1 cellular context compared by ENCODE assay signal in the genomic region with DNA sequence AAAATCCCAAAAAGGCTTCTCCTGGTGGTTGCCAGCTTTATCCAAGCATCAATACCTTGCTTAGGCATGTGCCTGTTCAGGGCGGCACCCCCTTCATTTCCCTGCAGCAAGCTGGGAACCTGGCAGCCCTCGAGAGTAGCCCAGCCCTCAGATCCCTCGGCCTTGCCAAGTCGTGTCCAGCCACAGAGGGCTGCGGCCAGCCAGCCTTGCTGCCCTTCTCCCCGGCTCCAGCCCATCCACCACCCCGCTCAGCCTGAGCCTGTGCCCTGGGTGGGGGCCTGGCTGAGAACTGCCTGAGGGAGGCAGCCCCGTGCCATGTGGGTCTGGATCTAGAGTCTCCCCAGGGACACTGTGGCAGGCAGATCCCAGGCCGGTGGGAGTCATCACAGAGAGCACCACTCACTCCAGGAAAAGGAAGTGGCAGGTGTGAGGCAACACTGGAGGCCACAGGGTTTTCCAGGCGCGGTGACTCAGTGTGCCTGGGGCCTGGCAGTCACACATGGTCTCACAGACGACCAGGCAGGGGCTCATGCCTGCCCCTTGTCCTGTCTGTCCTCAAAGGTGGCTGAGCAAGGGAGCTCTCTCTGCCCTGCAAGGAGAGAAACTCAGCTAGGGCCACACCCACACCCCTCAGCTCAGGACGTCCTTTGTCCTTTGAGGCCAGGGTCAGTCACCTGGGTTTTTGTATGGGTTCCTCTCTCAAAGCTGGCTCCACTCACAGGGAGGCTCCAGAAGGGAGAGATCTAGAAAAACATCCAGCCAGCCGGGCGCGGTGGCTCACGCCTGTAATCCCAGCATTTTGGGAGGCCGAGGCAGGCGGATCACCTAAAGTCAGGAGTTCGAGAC.
A peak's percentile ranks its signal among the peaks of the same experiment; 100 is the strongest.
TF ChIP-seq lines count a peak whose summit lies in the region.

No MANE protein-coding gene starts in this region.

TF ChIP-seq in GM12878, 131 proteins besides CTCF, POLR2A, EP300 and RAD21:
- TF ChIP-seq, protein P1, sequence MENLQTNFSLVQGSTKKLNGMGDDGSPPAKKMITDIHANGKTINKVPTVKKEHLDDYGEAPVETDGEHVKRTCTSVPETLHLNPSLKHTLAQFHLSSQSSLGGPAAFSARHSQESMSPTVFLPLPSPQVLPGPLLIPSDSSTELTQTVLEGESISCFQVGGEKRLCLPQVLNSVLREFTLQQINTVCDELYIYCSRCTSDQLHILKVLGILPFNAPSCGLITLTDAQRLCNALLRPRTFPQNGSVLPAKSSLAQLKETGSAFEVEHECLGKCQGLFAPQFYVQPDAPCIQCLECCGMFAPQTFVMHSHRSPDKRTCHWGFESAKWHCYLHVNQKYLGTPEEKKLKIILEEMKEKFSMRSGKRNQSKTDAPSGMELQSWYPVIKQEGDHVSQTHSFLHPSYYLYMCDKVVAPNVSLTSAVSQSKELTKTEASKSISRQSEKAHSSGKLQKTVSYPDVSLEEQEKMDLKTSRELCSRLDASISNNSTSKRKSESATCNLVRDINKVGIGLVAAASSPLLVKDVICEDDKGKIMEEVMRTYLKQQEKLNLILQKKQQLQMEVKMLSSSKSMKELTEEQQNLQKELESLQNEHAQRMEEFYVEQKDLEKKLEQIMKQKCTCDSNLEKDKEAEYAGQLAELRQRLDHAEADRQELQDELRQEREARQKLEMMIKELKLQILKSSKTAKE (IDR thresholded peaks at IDR 0.05; ENCODE audit: low read depth, poor library complexity, severe bottlenecking) = no peak
- TF ChIP-seq LARP7 (IDR thresholded peaks at IDR 0.05) = 0 out of 2 replicates have a peak, but pooled peaks have one; percentile 8
- peak; percentile 27; the same call in 1 of the 3 replicates for TF ChIP-seq POU2F2 (IDR thresholded peaks at IDR 0.05; ENCODE audit: borderline replicate concordance, low read depth, low read length)
- TF ChIP-seq IKZF1 (conservative IDR thresholded peaks at IDR 0.05) = peak; percentile 85
- TF ChIP-seq SMAD5 (IDR thresholded peaks at IDR 0.05; ENCODE audit: low read depth) = no peak
- TF ChIP-seq, protein P2, sequence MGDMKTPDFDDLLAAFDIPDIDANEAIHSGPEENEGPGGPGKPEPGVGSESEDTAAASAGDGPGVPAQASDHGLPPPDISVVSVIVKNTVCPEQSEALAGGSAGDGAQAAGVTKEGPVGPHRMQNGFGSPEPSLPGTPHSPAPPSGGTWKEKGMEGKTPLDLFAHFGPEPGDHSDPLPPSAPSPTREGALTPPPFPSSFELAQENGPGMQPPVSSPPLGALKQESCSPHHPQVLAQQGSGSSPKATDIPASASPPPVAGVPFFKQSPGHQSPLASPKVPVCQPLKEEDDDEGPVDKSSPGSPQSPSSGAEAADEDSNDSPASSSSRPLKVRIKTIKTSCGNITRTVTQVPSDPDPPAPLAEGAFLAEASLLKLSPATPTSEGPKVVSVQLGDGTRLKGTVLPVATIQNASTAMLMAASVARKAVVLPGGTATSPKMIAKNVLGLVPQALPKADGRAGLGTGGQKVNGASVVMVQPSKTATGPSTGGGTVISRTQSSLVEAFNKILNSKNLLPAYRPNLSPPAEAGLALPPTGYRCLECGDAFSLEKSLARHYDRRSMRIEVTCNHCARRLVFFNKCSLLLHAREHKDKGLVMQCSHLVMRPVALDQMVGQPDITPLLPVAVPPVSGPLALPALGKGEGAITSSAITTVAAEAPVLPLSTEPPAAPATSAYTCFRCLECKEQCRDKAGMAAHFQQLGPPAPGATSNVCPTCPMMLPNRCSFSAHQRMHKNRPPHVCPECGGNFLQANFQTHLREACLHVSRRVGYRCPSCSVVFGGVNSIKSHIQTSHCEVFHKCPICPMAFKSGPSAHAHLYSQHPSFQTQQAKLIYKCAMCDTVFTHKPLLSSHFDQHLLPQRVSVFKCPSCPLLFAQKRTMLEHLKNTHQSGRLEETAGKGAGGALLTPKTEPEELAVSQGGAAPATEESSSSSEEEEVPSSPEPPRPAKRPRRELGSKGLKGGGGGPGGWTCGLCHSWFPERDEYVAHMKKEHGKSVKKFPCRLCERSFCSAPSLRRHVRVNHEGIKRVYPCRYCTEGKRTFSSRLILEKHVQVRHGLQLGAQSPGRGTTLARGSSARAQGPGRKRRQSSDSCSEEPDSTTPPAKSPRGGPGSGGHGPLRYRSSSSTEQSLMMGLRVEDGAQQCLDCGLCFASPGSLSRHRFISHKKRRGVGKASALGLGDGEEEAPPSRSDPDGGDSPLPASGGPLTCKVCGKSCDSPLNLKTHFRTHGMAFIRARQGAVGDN (IDR thresholded peaks at IDR 0.05) = peak; percentile 72
- TF ChIP-seq, protein P3, sequence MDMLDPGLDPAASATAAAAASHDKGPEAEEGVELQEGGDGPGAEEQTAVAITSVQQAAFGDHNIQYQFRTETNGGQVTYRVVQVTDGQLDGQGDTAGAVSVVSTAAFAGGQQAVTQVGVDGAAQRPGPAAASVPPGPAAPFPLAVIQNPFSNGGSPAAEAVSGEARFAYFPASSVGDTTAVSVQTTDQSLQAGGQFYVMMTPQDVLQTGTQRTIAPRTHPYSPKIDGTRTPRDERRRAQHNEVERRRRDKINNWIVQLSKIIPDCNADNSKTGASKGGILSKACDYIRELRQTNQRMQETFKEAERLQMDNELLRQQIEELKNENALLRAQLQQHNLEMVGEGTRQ (IDR thresholded peaks at IDR 0.05; ENCODE audit: borderline replicate concordance, low read depth, low read length) = no peak
- TF ChIP-seq BHLHE40 (IDR thresholded peaks at IDR 0.05; ENCODE audit: borderline replicate concordance in 1 of 2, low read depth in 2 of 2, low read length in 1 of 2) = peak; percentile 15 to 48; a peak in 1 of 4 replicates
- no peak for TF ChIP-seq MTA2 (IDR thresholded peaks at IDR 0.05; ENCODE audit: low read depth)
- TF ChIP-seq RCOR1 (conservative IDR thresholded peaks at IDR 0.05; ENCODE audit: low read depth, low read length) = no peak
- TF ChIP-seq SUPT20H (IDR thresholded peaks at IDR 0.05; ENCODE audit: borderline replicate concordance, control insufficient read depth, low read depth, low read length) = no peak
- 0 out of 2 replicates have a peak, but pooled peaks have one; percentile 10 for TF ChIP-seq POLR2AphosphoS2 (IDR thresholded peaks at IDR 0.05; ENCODE audit: low read depth, low read length)
- TF ChIP-seq CBX3 (IDR thresholded peaks at IDR 0.05; ENCODE audit: borderline replicate concordance, low read depth) = no peak
- no peak for TF ChIP-seq STAT1 (conservative IDR thresholded peaks at IDR 0.05)
- TF ChIP-seq TCF12 (IDR thresholded peaks at IDR 0.05; ENCODE audit: low read depth, low read length) = peak; percentile 76
- peak; percentile 88 for TF ChIP-seq EED (IDR thresholded peaks at IDR 0.05; ENCODE audit: low read depth)
- TF ChIP-seq POLR2AphosphoS5 (IDR thresholded peaks at IDR 0.05; ENCODE audit: low read length) = peak; percentile 44; the same call in 1 of the 2 replicates
- TF ChIP-seq DPF2 (IDR thresholded peaks at IDR 0.05) = peak; percentile 64
- TF ChIP-seq PAX5 (IDR thresholded peaks at IDR 0.05; ENCODE audit: borderline replicate concordance, low read depth, low read length) = peak; percentile 78; the same call in 1 of the 2 replicates
- peak in 1 of 2 experiments; percentile 32; a peak in 1 of 4 replicates for TF ChIP-seq CEBPB (IDR thresholded peaks at IDR 0.05; ENCODE audit: borderline replicate concordance in 1 of 2, low read depth in 2 of 2, low read length in 2 of 2)
- TF ChIP-seq ETV6 (conservative IDR thresholded peaks at IDR 0.05 in 1 of 2, IDR thresholded peaks at IDR 0.05 in 1 of 2; ENCODE audit: borderline replicate concordance in 1 of 2, low read depth in 1 of 2) = peak in 1 of 2 experiments; percentile 25; a peak in 1 of 4 replicates
- TF ChIP-seq GATAD2B (conservative IDR thresholded peaks at IDR 0.05; ENCODE audit: low read depth) = peak; percentile 62; the same call in 1 of the 2 replicates
- TF ChIP-seq, protein P4, sequence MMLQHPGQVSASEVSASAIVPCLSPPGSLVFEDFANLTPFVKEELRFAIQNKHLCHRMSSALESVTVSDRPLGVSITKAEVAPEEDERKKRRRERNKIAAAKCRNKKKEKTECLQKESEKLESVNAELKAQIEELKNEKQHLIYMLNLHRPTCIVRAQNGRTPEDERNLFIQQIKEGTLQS (IDR thresholded peaks at IDR 0.05; ENCODE audit: borderline replicate concordance, extremely low read depth, low read depth, low read length) = no peak
- peak; percentile 65; the same call in 1 of the 2 replicates for TF ChIP-seq SPI1 (IDR thresholded peaks at IDR 0.05; ENCODE audit: borderline replicate concordance, insufficient read depth, low read depth, low read length)
- no peak for TF ChIP-seq HCFC1 (IDR thresholded peaks at IDR 0.05; ENCODE audit: low read length)
- TF ChIP-seq, protein P5, sequence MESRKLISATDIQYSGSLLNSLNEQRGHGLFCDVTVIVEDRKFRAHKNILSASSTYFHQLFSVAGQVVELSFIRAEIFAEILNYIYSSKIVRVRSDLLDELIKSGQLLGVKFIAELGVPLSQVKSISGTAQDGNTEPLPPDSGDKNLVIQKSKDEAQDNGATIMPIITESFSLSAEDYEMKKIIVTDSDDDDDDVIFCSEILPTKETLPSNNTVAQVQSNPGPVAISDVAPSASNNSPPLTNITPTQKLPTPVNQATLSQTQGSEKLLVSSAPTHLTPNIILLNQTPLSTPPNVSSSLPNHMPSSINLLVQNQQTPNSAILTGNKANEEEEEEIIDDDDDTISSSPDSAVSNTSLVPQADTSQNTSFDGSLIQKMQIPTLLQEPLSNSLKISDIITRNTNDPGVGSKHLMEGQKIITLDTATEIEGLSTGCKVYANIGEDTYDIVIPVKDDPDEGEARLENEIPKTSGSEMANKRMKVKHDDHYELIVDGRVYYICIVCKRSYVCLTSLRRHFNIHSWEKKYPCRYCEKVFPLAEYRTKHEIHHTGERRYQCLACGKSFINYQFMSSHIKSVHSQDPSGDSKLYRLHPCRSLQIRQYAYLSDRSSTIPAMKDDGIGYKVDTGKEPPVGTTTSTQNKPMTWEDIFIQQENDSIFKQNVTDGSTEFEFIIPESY (IDR thresholded peaks at IDR 0.05) = no peak
- TF ChIP-seq NBN (IDR thresholded peaks at IDR 0.05) = no peak
- TF ChIP-seq SREBF2 (IDR thresholded peaks at IDR 0.05; ENCODE audit: low read length) = no peak
- TF ChIP-seq, protein P6, sequence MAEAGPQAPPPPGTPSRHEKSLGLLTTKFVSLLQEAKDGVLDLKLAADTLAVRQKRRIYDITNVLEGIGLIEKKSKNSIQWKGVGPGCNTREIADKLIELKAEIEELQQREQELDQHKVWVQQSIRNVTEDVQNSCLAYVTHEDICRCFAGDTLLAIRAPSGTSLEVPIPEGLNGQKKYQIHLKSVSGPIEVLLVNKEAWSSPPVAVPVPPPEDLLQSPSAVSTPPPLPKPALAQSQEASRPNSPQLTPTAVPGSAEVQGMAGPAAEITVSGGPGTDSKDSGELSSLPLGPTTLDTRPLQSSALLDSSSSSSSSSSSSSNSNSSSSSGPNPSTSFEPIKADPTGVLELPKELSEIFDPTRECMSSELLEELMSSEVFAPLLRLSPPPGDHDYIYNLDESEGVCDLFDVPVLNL (IDR thresholded peaks at IDR 0.05; ENCODE audit: low read depth, low read length) = no peak
- TF ChIP-seq, protein P7, sequence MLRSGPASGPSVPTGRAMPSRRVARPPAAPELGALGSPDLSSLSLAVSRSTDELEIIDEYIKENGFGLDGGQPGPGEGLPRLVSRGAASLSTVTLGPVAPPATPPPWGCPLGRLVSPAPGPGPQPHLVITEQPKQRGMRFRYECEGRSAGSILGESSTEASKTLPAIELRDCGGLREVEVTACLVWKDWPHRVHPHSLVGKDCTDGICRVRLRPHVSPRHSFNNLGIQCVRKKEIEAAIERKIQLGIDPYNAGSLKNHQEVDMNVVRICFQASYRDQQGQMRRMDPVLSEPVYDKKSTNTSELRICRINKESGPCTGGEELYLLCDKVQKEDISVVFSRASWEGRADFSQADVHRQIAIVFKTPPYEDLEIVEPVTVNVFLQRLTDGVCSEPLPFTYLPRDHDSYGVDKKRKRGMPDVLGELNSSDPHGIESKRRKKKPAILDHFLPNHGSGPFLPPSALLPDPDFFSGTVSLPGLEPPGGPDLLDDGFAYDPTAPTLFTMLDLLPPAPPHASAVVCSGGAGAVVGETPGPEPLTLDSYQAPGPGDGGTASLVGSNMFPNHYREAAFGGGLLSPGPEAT (IDR thresholded peaks at IDR 0.05; ENCODE audit: low read depth) = peak; percentile 27; the same call in 1 of the 2 replicates
- peak; percentile 73 to 80; a peak in 3 of 4 replicates for TF ChIP-seq IKZF2 (IDR thresholded peaks at IDR 0.05)
- TF ChIP-seq BACH1 (IDR thresholded peaks at IDR 0.05; ENCODE audit: borderline replicate concordance) = no peak
- TF ChIP-seq IRF4 (IDR thresholded peaks at IDR 0.05; ENCODE audit: low read depth, low read length) = peak; percentile 76
- peak; percentile 87 for TF ChIP-seq MEF2B (IDR thresholded peaks at IDR 0.05; ENCODE audit: partially characterized antibody, poor library complexity, severe bottlenecking)
- no peak for TF ChIP-seq RUNX3 (IDR thresholded peaks at IDR 0.05; ENCODE audit: low read length)
- TF ChIP-seq NR2F1 (conservative IDR thresholded peaks at IDR 0.05) = peak; percentile 34; the same call in 1 of the 2 replicates
- peak; percentile 54; the same call in 1 of the 2 replicates for TF ChIP-seq TAF1 (IDR thresholded peaks at IDR 0.05; ENCODE audit: borderline replicate concordance, low read depth, low read length)
- peak; percentile 57; the same call in 1 of the 2 replicates for TF ChIP-seq BCL11A (IDR thresholded peaks at IDR 0.05; ENCODE audit: low read depth, low read length)
- TF ChIP-seq TBL1XR1 (IDR thresholded peaks at IDR 0.05; ENCODE audit: low read depth, low read length) = no peak
